Comparison of ENCODE assay signal across 8 cellular contexts in the genomic region with DNA sequence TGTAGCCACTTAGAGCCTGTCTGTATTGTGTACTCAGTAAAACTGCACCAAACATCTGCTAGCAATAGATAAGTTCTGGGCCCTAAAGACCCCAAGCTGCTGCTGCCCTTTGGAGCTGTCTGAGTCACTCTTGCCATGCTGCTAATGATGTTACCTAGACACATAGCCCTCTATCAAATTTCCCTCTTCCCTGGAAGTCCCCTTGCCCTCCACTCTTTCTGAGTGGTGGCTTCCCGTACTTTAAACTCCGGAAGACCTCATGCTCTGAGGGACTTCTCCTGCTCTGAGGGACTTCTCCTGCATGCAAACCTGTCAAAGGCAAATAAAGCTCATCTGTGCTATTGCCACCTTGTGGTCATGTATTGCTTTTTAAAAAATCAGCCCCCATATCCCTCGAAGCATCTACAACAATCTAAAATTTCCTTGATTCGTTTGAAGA. TPM values are rescaled to one million over a fixed set of nuclear protein-coding genes. Genes with fewer than 3 reads are reported as not detected.
DNase-seq lines count a peak whose midpoint lies in the region; ATAC-seq and TF ChIP-seq lines count a peak whose summit lies in the region.

No MANE protein-coding gene starts in this region.

- H3K9me3 ChIP-seq in CD4-positive, alpha-beta T cell (ENCODE audit: control insufficient read depth, low read length): no peaks in the 10 kb centered on the region

- no peaks in the 10 kb centered on the region for H3K9me3 Mint-ChIP-seq in CD4-positive, alpha-beta T cell

- no peak for ATAC-seq in CD4-positive, alpha-beta T cell (ENCODE audit: poor library complexity)
- ATAC-seq in GM18870 (IDR thresholded peaks at IDR 0.05; ENCODE audit: unreplicated experiment): peak; percentile 50
- ATAC-seq in HG03025 (IDR thresholded peaks at IDR 0.05; ENCODE audit: low FRiP score, unreplicated experiment): peak; percentile 53

- peaks cover 8% of the 10 kb centered on the region for H3K27me3 Mint-ChIP-seq in CD4-positive, alpha-beta T cell

- CTCF ChIA-PET in CD4-positive, alpha-beta T cell (lab: Charles Lee): no interaction called here

- H3K27ac Mint-ChIP-seq in CD4-positive, alpha-beta T cell: no peak overlapping the region

- no peak for DNase-seq in CD4-positive, alpha-beta T cell
- DNase-seq in NCI-H774 (lab: John Stamatoyannopoulos, UW): peak; percentile 65
- peak; percentile 34 to 46 for DNase-seq in erythroblast (lab: John Stamatoyannopoulos, UW)
- no peak for DNase-seq in HuH-7.5 (ENCODE audit: low spot score)
- no peak for DNase-seq in NCI-H226
- DNase-seq in hypothalamus (lab: John Stamatoyannopoulos, UW): no peak

- H3K27me3 ChIP-seq in CD4-positive, alpha-beta T cell (ENCODE audit: control insufficient read depth, insufficient read depth, low read length): no peaks in the 10 kb centered on the region

- intact Hi-C loops in CD4-positive, alpha-beta T cell (cut with DNase I, micrococcal nuclease): no loop called here

- H3K27ac ChIP-seq in CD4-positive, alpha-beta T cell (ENCODE audit: low read depth, low read length): no peak overlapping the region

- TF ChIP-seq POLR2A in erythroblast (IDR thresholded peaks at IDR 0.05; ENCODE audit: low read length): no peak

- no peak overlapping the region for H3K4me3 Mint-ChIP-seq in CD4-positive, alpha-beta T cell

- H3K36me3 Mint-ChIP-seq in CD4-positive, alpha-beta T cell (ENCODE audit: low read depth): no peaks in the 10 kb centered on the region

- POLR2A ChIA-PET in CD4-positive, alpha-beta T cell (lab: Charles Lee): no interaction called here

- no peaks in the 10 kb centered on the region for H3K4me1 Mint-ChIP-seq in CD4-positive, alpha-beta T cell (ENCODE audit: low read depth)

- peak; percentile 17 for TF ChIP-seq CTCF in CD4-positive, alpha-beta T cell (IDR thresholded peaks at IDR 0.05)

RNA-seq across cellular contexts. Expression of a gene that starts 34.0 kb away (rescaled TPM):
- 10 to 100 TPM; 13.0 to 16.9 TPM for total RNA-seq in CD4-positive, alpha-beta T cell

RNA-seq across cellular contexts. Expression of a gene that starts 46.6 kb away (rescaled TPM):
- total RNA-seq in CD4-positive, alpha-beta T cell: not detected

Comparison
In these comparisons a context has a peak if more than half of its experiments do, and no peak if none do; other contexts are left out.
1. DNase-seq: peak in NCI-H774 (single experiment) and erythroblast (2 of 2); none in CD4-positive, alpha-beta T cell (0 of 10), HuH-7.5 (single experiment), NCI-H226 (single experiment) and hypothalamus (0 of 51).